In the genomic region with DNA sequence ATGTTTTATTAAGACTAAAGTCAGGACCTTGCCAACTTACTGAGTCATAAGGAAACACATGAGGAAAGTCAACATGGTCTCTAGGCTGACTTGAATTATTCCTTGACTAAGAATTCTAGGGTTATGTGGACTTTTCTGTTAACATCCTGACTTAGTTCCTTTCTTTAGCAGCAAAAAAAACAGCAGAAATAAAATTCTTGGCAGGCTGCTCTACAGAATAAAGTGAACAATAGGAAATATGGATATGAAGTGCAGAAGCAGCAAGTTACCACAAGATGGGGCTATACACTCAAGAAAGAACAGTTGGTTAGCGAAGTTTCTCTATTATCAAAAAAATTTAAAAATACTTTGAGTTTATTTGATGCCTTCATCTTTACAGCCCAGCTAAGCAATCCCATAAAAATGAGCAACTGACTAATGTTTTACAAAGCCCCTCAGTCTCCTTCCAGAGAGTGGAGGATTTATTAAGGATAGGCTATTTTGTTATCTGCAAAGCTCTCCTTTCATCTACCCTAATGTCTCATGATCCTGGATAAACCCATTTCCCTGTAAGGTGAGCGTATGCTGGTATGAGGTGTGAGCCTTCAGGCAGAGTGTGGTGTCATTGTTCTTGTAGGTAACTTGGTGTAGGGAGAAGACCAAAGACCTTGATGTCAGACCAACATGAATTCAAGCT, we compare ENCODE assay signal across 8 cellular contexts. TPM values are rescaled to one million over a fixed set of nuclear protein-coding genes. Genes with fewer than 3 reads are reported as not detected.
DNase-seq lines count a peak whose midpoint lies in the region; ATAC-seq and TF ChIP-seq lines count a peak whose summit lies in the region.

No MANE protein-coding gene starts in this region.

- 9 to 27% methylated on average over 2 of the region's 2 CpGs for WGBS in esophagus squamous epithelium, 2 donors
- WGBS in ovary, 3 donors: 28 to 41% (median 33%) methylated on average over 2 of the region's 2 CpGs

- H3F3A ChIP-seq in MM.1S (ENCODE audit: insufficient read depth, low read length): no peaks in the 10 kb centered on the region

- H3K4me1 ChIP-seq in MM.1S (ENCODE audit: low read length) (0 out of 2 replicates have a peak, but pooled peaks cover under 1% of the 10 kb centered on the region), esophagus squamous epithelium (peaks cover 0 to 9% (median 0%) of the 10 kb centered on the region in 3 donors), ovary (ENCODE audit: insufficient read depth) (no peaks in the 10 kb centered on the region)

- TF ChIP-seq POLR2A in esophagus squamous epithelium (IDR thresholded peaks at IDR 0.05): no peak
- no peak for TF ChIP-seq POLR2A in ovary (IDR thresholded peaks at IDR 0.05)

- intact Hi-C loops in esophagus squamous epithelium (cut with DNase I) (loop anchor here (5.0 kb wide), 1 partner anchor 265 kb away; no protein-coding TSS in a partner anchor), ovary (cut with DNase I) (loop anchor here (2.0 to 10.0 kb wide), 5 partner anchors 55 to 270 kb away; no protein-coding TSS in a partner anchor)

- H3K9me2 ChIP-seq in MM.1S (replicated peaks; ENCODE audit: insufficient read depth, low read length): no peaks in the 10 kb centered on the region

- CTCF ChIA-PET in RWPE1 (lab: Yijun Ruan, JAX): interaction anchor here (0.5 to 1.7 kb wide), 10 partner anchors 13 to 357 kb away, joined by 3 to 12 read pairs (median 5); no protein-coding TSS in a partner anchor

- H3K9me3 Mint-ChIP-seq in activated naive CD4-positive, alpha-beta T cell treated with anti-CD3 and anti-CD28 coated beads, Interleukin-2, amount 50 U/mL, for 72 hours: no peaks in the 10 kb centered on the region

- no peak overlapping the region for H3K4me3 ChIP-seq in MM.1S (ENCODE audit: low read length)
- no peak overlapping the region for H3K4me3 ChIP-seq in esophagus squamous epithelium
- no peak overlapping the region for H3K4me3 ChIP-seq in ovary

- H3K27me3 ChIP-seq in MM.1S (replicated peaks; ENCODE audit: insufficient read depth, low read length) (no peaks in the 10 kb centered on the region), esophagus squamous epithelium (peaks cover 0 to 10% (median 0%) of the 10 kb centered on the region in 4 donors), ovary (no peaks in the 10 kb centered on the region)

- no peak overlapping the region for H3K27ac Mint-ChIP-seq in activated naive CD4-positive, alpha-beta T cell treated with anti-CD3 and anti-CD28 coated beads, Interleukin-2, amount 50 U/mL, for 72 hours

- TF ChIP-seq EP300 in ovary (IDR thresholded peaks at IDR 0.05): no peak

- H3K79me2 ChIP-seq in MM.1S (ENCODE audit: low read length): no peaks in the 10 kb centered on the region

- no peak overlapping the region for H2AFZ ChIP-seq in MM.1S (ENCODE audit: low read length)

- POLR2A ChIA-PET in RWPE1 (lab: Yijun Ruan, JAX; ENCODE audit: low non-redundant PET): interaction anchor here (0.6 kb wide), 1 partner anchor 176 kb away, joined by 3 read pairs; no protein-coding TSS in a partner anchor

- H3K27ac ChIP-seq in MM.1S (ENCODE audit: low read length) (no peak overlapping the region), RWPE1 (no peak overlapping the region), esophagus squamous epithelium (no peak overlapping the region), ovary (no peak overlapping the region)

- H3K36me3 ChIP-seq in MM.1S (replicated peaks; ENCODE audit: insufficient read depth, low read length) (no peaks in the 10 kb centered on the region), esophagus squamous epithelium (no peaks in the 10 kb centered on the region), ovary (no peaks in the 10 kb centered on the region)

- H3K9ac ChIP-seq in MM.1S (ENCODE audit: low read length): no peak overlapping the region

- no peak overlapping the region for H3K4me2 ChIP-seq in MM.1S (ENCODE audit: low read depth, low read length)

- ATAC-seq in activated naive CD4-positive, alpha-beta T cell treated with anti-CD3 and anti-CD28 coated beads, Interleukin-2, amount 50 U/mL, for 72 hours: peak; percentile 52 to 58
- no peak for ATAC-seq in HG03378 (IDR thresholded peaks at IDR 0.05; ENCODE audit: unreplicated experiment)
- no peak for ATAC-seq in GM21515 (IDR thresholded peaks at IDR 0.05; ENCODE audit: unreplicated experiment)

- no peaks in the 10 kb centered on the region for H3K9me3 ChIP-seq in MM.1S (replicated peaks; ENCODE audit: insufficient read depth, low read length)
- H3K9me3 ChIP-seq in esophagus squamous epithelium: no peaks in the 10 kb centered on the region
- no peaks in the 10 kb centered on the region for H3K9me3 ChIP-seq in ovary

- H3K36me3 Mint-ChIP-seq in activated naive CD4-positive, alpha-beta T cell treated with anti-CD3 and anti-CD28 coated beads, Interleukin-2, amount 50 U/mL, for 72 hours: no peaks in the 10 kb centered on the region

- TF ChIP-seq CTCF in MM.1S (IDR thresholded peaks at IDR 0.05; ENCODE audit: low read length) (peak; percentile 95), RWPE1 (conservative IDR thresholded peaks at IDR 0.05; ENCODE audit: low read depth) (peak; percentile 85), esophagus squamous epithelium (IDR thresholded peaks at IDR 0.05) (peak; percentile 53 to 92 (median 84)), ovary (IDR thresholded peaks at IDR 0.05) (peak; percentile 46 to 71 (median 53))

- DNase-seq in activated naive CD4-positive, alpha-beta T cell treated with anti-CD3 and anti-CD28 coated beads, Interleukin-2, amount 50 U/mL, for 72 hours (ENCODE audit: low spot score in 2 of 2): no peak
- DNase-seq in activated naive CD4-positive, alpha-beta T cell treated with Interleukin-2 at 50 U/mL for 16 hours: no peak
- peak; percentile 72 for DNase-seq in MM.1S
- peak; percentile 63 for DNase-seq in RWPE1 (ENCODE audit: low spot score)
- DNase-seq in esophagus squamous epithelium (lab: John Stamatoyannopoulos, UW): no peak
- DNase-seq in ovary: no peak

- H4K20me1 ChIP-seq in MM.1S (ENCODE audit: insufficient read depth, low read length): no peaks in the 10 kb centered on the region

RNA-seq across cellular contexts. Expression of a gene that starts 23.1 kb away (rescaled TPM):
- total RNA-seq in activated naive CD4-positive, alpha-beta T cell treated with anti-CD3 and anti-CD28 coated beads, Interleukin-2, amount 50 U/mL, for 72 hours: 10 to 100 TPM; 27.2 to 30.9 TPM
- total RNA-seq in esophagus squamous epithelium: 10 to 100 TPM; 21.9 to 50.0 (median 34.2) TPM
- 10 to 100 TPM; 21.7 to 31.4 (median 24.0) TPM for total RNA-seq in ovary
- polyA plus RNA-seq in ovary: 10 to 100 TPM; 29.6 to 32.8 TPM

RNA-seq across cellular contexts. Expression of a gene that starts 40.1 kb away (rescaled TPM):
- 10 to 100 TPM in 1 of 2 donors, 1 to 10 TPM in 1; 6.9 to 16.7 TPM for total RNA-seq in activated naive CD4-positive, alpha-beta T cell treated with anti-CD3 and anti-CD28 coated beads, Interleukin-2, amount 50 U/mL, for 72 hours
- 1 to 10 TPM in 3 of 4 donors, under 1 TPM in 1; 0.95 to 7.7 (median 5.4) TPM for total RNA-seq in esophagus squamous epithelium
- total RNA-seq in ovary: under 1 TPM in 5 of 7 donors, not detected in 2; 0.07 to 0.34 (median 0.26) TPM
- polyA plus RNA-seq in ovary: 1 to 10 TPM in 1 of 2 donors, under 1 TPM in 1; 0.08 to 1.2 TPM

Comparison
In these comparisons a context has a peak if more than half of its experiments do, and no peak if none do; other contexts are left out.
1. ATAC-seq: peak in activated naive CD4-positive, alpha-beta T cell treated with anti-CD3 and anti-CD28 coated beads, Interleukin-2, amount 50 U/mL, for 72 hours (2 of 2); none in HG03378 (single experiment) and GM21515 (single experiment).
2. DNase-seq: peak in MM.1S (single experiment) and RWPE1 (single experiment); none in activated naive CD4-positive, alpha-beta T cell treated with anti-CD3 and anti-CD28 coated beads, Interleukin-2, amount 50 U/mL, for 72 hours (0 of 2), activated naive CD4-positive, alpha-beta T cell treated with Interleukin-2 at 50 U/mL for 16 hours (single experiment), esophagus squamous epithelium (single experiment) and ovary (0 of 5).
3. Peak in every context shown above with its lines, with median percentiles within 50 percentile points of each other: CTCF ChIP-seq.